Comparison of ENCODE assay signal across 11 cellular contexts in genomic region chr9:69157751-69158466, GRCh38.
A peak's percentile ranks its signal among the peaks of the same experiment; 100 is the strongest.
DNase-seq lines count a peak whose midpoint lies in the region; TF ChIP-seq lines count a peak whose summit lies in the region.
"Had no signal": no experiment of that assay in that cellular context is flagged by ENCODE, and none has a peak within 500 bp of the region (broad histone marks: within the 10 kb centered on the region; RNA-seq: fewer than 3 reads in every experiment).

No MANE protein-coding gene starts in this region.

- DNase-seq in AG08395 (ENCODE audit: low spot score) (peak; percentile 71), GM10266 (ENCODE audit: extremely low spot score) (no peak), T1000 (lab: John Stamatoyannopoulos, UW) (peak; percentile 22), foreskin fibroblast (peak; percentile 50 to 73), SIG-M5 (lab: John Stamatoyannopoulos, UW) (no peak), NCI-H2227 (lab: John Stamatoyannopoulos, UW; ENCODE audit: unreplicated experiment) (no peak), NCI-H2081 (lab: John Stamatoyannopoulos, UW) (no peak), NOMO-1 (lab: John Stamatoyannopoulos, UW; ENCODE audit: unreplicated experiment in 2 of 2) (no peak)
- DNase-seq: GF-D8, ovary had no signal

- no peak overlapping the region for H3K4me3 ChIP-seq in foreskin fibroblast (ENCODE audit: low read depth in 1 of 2, low read length in 2 of 2)
- H3K4me3 ChIP-seq: ovary, vagina had no signal

- TF ChIP-seq CTCF in GM10266 (IDR thresholded peaks at IDR 0.05; ENCODE audit: control insufficient read depth, insufficient read depth, low read depth, missing control alignments) (peak; percentile 27), foreskin fibroblast (IDR thresholded peaks at IDR 0.05; ENCODE audit: low read depth, low read length) (peak; percentile 10)

Comparison
In these comparisons a context has a peak if more than half of its experiments do, and no peak if none do; other contexts are left out.
1. DNase-seq: peak in AG08395 (single experiment), T1000 (single experiment) and foreskin fibroblast (2 of 2); none in GM10266 (single experiment), SIG-M5 (single experiment), NCI-H2227 (single experiment), NCI-H2081 (0 of 2) and NOMO-1 (0 of 2).